ENCODE assay signal across 25 cellular contexts in the genomic region with DNA sequence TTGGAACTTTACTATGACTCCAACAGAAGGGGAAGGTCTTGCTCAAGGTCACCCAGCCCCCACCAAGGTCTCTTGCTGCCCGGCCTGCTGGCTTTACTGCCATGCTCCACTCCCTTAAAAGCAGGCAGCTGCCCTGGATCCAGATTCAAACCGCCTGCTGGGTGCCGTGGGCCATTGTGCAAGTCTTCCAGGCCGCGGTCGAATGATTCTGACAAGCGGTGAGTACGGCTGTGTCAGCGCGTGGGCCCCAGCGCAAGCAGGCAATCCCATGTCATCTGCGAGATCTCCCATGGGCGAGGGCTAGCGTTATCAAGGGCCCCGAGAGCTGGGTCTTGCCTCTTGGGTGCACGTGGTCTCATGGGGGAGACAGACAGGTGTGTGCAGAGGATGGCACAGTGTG. TPM values are rescaled to one million over a fixed set of nuclear protein-coding genes. Genes with fewer than 3 reads are reported as not detected.
A peak's percentile ranks its signal among the peaks of the same experiment; 100 is the strongest.
DNase-seq lines count a peak whose midpoint lies in the region; ATAC-seq and TF ChIP-seq lines count a peak whose summit lies in the region.
"Had no signal": no experiment of that assay in that cellular context is flagged by ENCODE, and none has a peak within 500 bp of the region (broad histone marks: within the 10 kb centered on the region; RNA-seq: fewer than 3 reads in every experiment).

No MANE protein-coding gene starts in this region.

- H3K9me3 Mint-ChIP-seq in brain, result peaks cover 0 to 2% (median 0%) of the 10 kb centered on the region in 5 experiments
- H3K9me3 Mint-ChIP-seq: activated B cell treated with CpG ODN at 0.5 μM for 24 hours; activated naive CD8-positive, alpha-beta T cell treated with anti-CD3 and anti-CD28 coated beads, Interleukin-2, amount 50 U/mL, for 24 hours; dendritic cell treated with granulocyte-macrophage colony-stimulating factor and Interleukin-4, amounts not matched to agents 40 ng/mL and 50 ng/mL, for 4 days had no signal

- intact Hi-C loops in head of caudate nucleus (cut with DNase I), result loop anchor here (5.0 kb wide), 1 partner anchor 34 kb away; no protein-coding TSS in a partner anchor

- no peaks in the 10 kb centered on the region for H3K36me3 ChIP-seq in skeletal muscle satellite cell (ENCODE audit: insufficient read depth, low read length)
- H3K36me3 ChIP-seq: neutrophil, spleen, thyroid gland had no signal

- no peak for TF ChIP-seq CTCF in brain (conservative IDR thresholded peaks at IDR 0.05)

- in situ Hi-C loops in ACHN (cut with HindIII; ENCODE audit: low pct_ligation_motif_present, low pct_unique_long_range_greater_than_20kb, low sequenced_read_pairs), result no loop called here

- no peaks in the 10 kb centered on the region for H3K27me3 Mint-ChIP-seq in brain
- H3K27me3 Mint-ChIP-seq: activated B cell treated with CpG ODN at 0.5 μM for 24 hours; activated naive CD8-positive, alpha-beta T cell treated with anti-CD3 and anti-CD28 coated beads, Interleukin-2, amount 50 U/mL, for 24 hours; dendritic cell treated with granulocyte-macrophage colony-stimulating factor and Interleukin-4, amounts not matched to agents 40 ng/mL and 50 ng/mL, for 4 days had no signal

- ATAC-seq in GM21381 (IDR thresholded peaks at IDR 0.05; ENCODE audit: unreplicated experiment) (no peak), HG02981 (IDR thresholded peaks at IDR 0.05; ENCODE audit: unreplicated experiment) (no peak)
- ATAC-seq: activated naive CD8-positive, alpha-beta T cell treated with anti-CD3 and anti-CD28 coated beads, Interleukin-2, amount 50 U/mL, for 24 hours had no signal

- H3K4me1 Mint-ChIP-seq in brain, result peaks cover 97% of the 10 kb centered on the region
- H3K4me1 Mint-ChIP-seq: immature natural killer cell had no signal

- DNase-seq in head of caudate nucleus (peak in 33 of 42 donors; percentile 21 to 79 (median 58)), ACHN (no peak)
- no peak for DNase-seq in effector CD8-positive, alpha-beta T cell (lab: John Stamatoyannopoulos, UW)
- DNase-seq: activated B cell treated with CpG ODN at 0.5 μM for 24 hours; activated CD4-positive, alpha-beta T cell treated with anti-CD3 and anti-CD28 coated beads, Interleukin-2, amount 50 U/mL, for 4 hours; activated gamma-delta T cell; activated naive CD8-positive, alpha-beta T cell treated with anti-CD3 and anti-CD28 coated beads, Interleukin-2, amount 50 U/mL, for 24 hours; immature natural killer cell; Kasumi-1; NCI-H1092; NCI-H2029; NCI-H524 treated with DMSO at 0.1 percent for 48 hours; spleen; stimulated activated CD4-positive, alpha-beta T cell treated with anti-CD3 and anti-CD28 coated beads, Interleukin-4, amount 100 ng/mL, for 24 hours; stimulated activated naive CD4-positive, alpha-beta T cell treated with Interleukin-2 at 50 U/mL for 16 hours; T-helper 9 cell had no signal

- no peak overlapping the region for H3K4me3 ChIP-seq in skeletal muscle satellite cell (ENCODE audit: low read length)
- H3K4me3 ChIP-seq: hepatocyte, spleen, thyroid gland had no signal

- TF ChIP-seq EP300 in Ishikawa (IDR thresholded peaks at IDR 0.05; ENCODE audit: borderline replicate concordance), result no peak

- H3K27me3 ChIP-seq in skeletal muscle satellite cell (ENCODE audit: control insufficient read depth, insufficient read depth, low read length), result no peaks in the 10 kb centered on the region
- H3K27me3 ChIP-seq: hepatocyte, neutrophil, spleen, thyroid gland had no signal

- TF ChIP-seq RAD21 in Ishikawa (IDR thresholded peaks at IDR 0.05; ENCODE audit: low read depth), result no peak

- no peaks in the 10 kb centered on the region for H3K36me3 Mint-ChIP-seq in brain
- H3K36me3 Mint-ChIP-seq: immature natural killer cell had no signal

- H3K4me2 ChIP-seq in skeletal muscle satellite cell (ENCODE audit: low read length), result peak overlapping the region; percentile 27
- H3K4me2 ChIP-seq: hepatocyte had no signal

- H3K9ac ChIP-seq in skeletal muscle satellite cell (ENCODE audit: low read depth, low read length), result no peak overlapping the region

- peak overlapping the region in 1 of 5 experiments; percentile 42 for H3K4me3 Mint-ChIP-seq in brain
- H3K4me3 Mint-ChIP-seq: activated B cell treated with CpG ODN at 0.5 μM for 24 hours; activated naive CD8-positive, alpha-beta T cell treated with anti-CD3 and anti-CD28 coated beads, Interleukin-2, amount 50 U/mL, for 24 hours; dendritic cell treated with granulocyte-macrophage colony-stimulating factor and Interleukin-4, amounts not matched to agents 40 ng/mL and 50 ng/mL, for 4 days; immature natural killer cell had no signal

- H3K4me1 ChIP-seq in skeletal muscle satellite cell (ENCODE audit: control insufficient read depth, insufficient read depth, low read length), result peaks cover 53% of the 10 kb centered on the region

- H3K9me3 ChIP-seq in skeletal muscle satellite cell (replicated peaks; ENCODE audit: low read length), result no peaks in the 10 kb centered on the region
- H3K9me3 ChIP-seq: neutrophil, spleen, thyroid gland had no signal

- peak overlapping the region; percentile 80 to 99 (median 96) for H3K27ac Mint-ChIP-seq in brain
- H3K27ac Mint-ChIP-seq: activated B cell treated with CpG ODN at 0.5 μM for 24 hours; activated naive CD8-positive, alpha-beta T cell treated with anti-CD3 and anti-CD28 coated beads, Interleukin-2, amount 50 U/mL, for 24 hours; dendritic cell treated with granulocyte-macrophage colony-stimulating factor and Interleukin-4, amounts not matched to agents 40 ng/mL and 50 ng/mL, for 4 days; immature natural killer cell had no signal

TF ChIP-seq in Ishikawa, 13 proteins besides CTCF, POLR2A, EP300 and RAD21:
- TF ChIP-seq, protein P1, sequence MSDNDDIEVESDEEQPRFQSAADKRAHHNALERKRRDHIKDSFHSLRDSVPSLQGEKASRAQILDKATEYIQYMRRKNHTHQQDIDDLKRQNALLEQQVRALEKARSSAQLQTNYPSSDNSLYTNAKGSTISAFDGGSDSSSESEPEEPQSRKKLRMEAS (IDR thresholded peaks at IDR 0.05), result no peak
- peak; percentile 54; the same call in 1 of the 2 replicates for TF ChIP-seq CEBPB (IDR thresholded peaks at IDR 0.05)

RNA-seq across cellular contexts. Expression of a gene that starts 37.6 kb away (rescaled TPM):
- polyA plus RNA-seq in brain (ENCODE audit: insufficient read depth, low read depth, low replicate concordance), result 59.3 TPM
- 21.3 and 21.4 TPM in 2 replicates for total RNA-seq in skeletal muscle satellite cell (2012; rRNA removed)
- polyA plus RNA-seq: immature natural killer cell had no signal

Comparison
In these comparisons a context has a peak if more than half of its experiments do, and no peak if none do; other contexts are left out.
1. DNase-seq: peak in head of caudate nucleus (33 of 42); none in effector CD8-positive, alpha-beta T cell (single experiment) and ACHN (single experiment).